24 cellular contexts compared by ENCODE assay signal in the genomic region with DNA sequence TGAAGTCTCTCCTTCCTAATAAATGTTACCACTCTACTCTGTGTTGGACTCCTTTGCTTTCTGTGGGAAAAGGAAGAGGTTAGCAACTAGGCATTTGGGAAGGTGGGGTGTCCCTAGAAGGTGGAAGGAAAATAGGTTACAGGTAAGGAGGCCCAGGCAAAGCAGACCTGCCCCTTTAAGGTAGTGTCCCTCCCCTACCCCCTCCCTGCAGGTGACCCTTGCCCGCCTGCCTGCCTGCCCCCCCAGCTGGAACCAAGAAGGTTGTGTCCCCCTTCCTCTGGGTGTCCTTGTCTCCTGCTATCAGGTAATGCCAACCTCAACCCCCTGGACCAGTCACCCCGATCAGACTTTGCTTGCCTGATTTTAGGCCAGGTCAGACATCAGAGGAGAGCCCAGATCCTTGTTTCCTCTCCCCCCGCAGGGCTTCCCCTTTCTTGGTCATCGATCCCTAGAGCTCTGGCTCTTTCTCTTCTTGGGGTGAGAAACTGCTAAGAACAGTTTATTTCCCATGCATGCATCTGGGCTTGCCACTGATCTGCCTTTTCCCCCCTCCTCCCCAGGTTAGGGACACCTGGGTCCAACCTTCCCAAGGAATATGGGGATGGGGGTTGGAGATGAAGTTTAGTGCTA. TPM values are rescaled to one million over a fixed set of nuclear protein-coding genes. Genes with fewer than 3 reads are reported as not detected.
A peak's percentile ranks its signal among the peaks of the same experiment; 100 is the strongest.
DNase-seq lines count a peak whose midpoint lies in the region; ATAC-seq and TF ChIP-seq lines count a peak whose summit lies in the region.
"Had no signal": no experiment of that assay in that cellular context is flagged by ENCODE, and none has a peak within 500 bp of the region (broad histone marks: within the 10 kb centered on the region; RNA-seq: fewer than 3 reads in every experiment).

A gene with protein sequence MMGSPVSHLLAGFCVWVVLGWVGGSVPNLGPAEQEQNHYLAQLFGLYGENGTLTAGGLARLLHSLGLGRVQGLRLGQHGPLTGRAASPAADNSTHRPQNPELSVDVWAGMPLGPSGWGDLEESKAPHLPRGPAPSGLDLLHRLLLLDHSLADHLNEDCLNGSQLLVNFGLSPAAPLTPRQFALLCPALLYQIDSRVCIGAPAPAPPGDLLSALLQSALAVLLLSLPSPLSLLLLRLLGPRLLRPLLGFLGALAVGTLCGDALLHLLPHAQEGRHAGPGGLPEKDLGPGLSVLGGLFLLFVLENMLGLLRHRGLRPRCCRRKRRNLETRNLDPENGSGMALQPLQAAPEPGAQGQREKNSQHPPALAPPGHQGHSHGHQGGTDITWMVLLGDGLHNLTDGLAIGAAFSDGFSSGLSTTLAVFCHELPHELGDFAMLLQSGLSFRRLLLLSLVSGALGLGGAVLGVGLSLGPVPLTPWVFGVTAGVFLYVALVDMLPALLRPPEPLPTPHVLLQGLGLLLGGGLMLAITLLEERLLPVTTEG (plus strand): TSS at position 233 of the 630 bp plus-strand sequence. CDS start 1,224 bp downstream, outside the sequence.

- no peak within 1 kb of the TSS for H3K4me3 Mint-ChIP-seq in IgD-negative memory B cell
- no peak within 1 kb of the TSS for H3K4me3 Mint-ChIP-seq in nephron progenitor cell
- H3K4me3 Mint-ChIP-seq in CD4-positive, alpha-beta memory T cell, result no peak within 1 kb of the TSS
- H3K4me3 Mint-ChIP-seq in T-helper 17 cell, result no peak within 1 kb of the TSS
- H3K4me3 Mint-ChIP-seq: central memory CD8-positive, alpha-beta T cell; T-cell had no signal

- H3K27me3 ChIP-seq in duodenal mucosa (ENCODE audit: control insufficient read depth in 1 of 2, insufficient read depth in 2 of 2, low read length in 2 of 2), result no peaks in the 10 kb centered on the region
- H3K27me3 ChIP-seq in CD4-positive, alpha-beta memory T cell (ENCODE audit: insufficient read depth, low read length), result no peaks in the 10 kb centered on the region

- CTCF ChIA-PET in CD4-positive, alpha-beta memory T cell (lab: Charles Lee; ENCODE audit: partially characterized antibody), result interaction anchor here (1.1 kb wide), 1 partner anchor 40 kb away, joined by 3 read pairs; a partner anchor contains a TSS

- H3K27ac ChIP-seq in 22Rv1 (peak within 1 kb of the TSS; percentile 18; the same call in 1 of the 2 replicates), duodenal mucosa (ENCODE audit: low read depth, low read length) (peak within 1 kb of the TSS; percentile 76)
- H3K27ac ChIP-seq in CD4-positive, alpha-beta memory T cell (ENCODE audit: low read depth, low read length), result no peak within 1 kb of the TSS
- H3K27ac ChIP-seq: left ventricle myocardium inferior had no signal

- TF ChIP-seq CTCF in 22Rv1 (IDR thresholded peaks at IDR 0.05), result no peak
- TF ChIP-seq CTCF in nephron progenitor cell (IDR thresholded peaks at IDR 0.05), result no peak

- H3K4me1 Mint-ChIP-seq in IgD-negative memory B cell (peaks cover 0 to 7% (median 6%) of the 10 kb centered on the region in 3 donors), nephron progenitor cell (peaks cover 31% of the 10 kb centered on the region), T-helper 17 cell (peaks cover 10% of the 10 kb centered on the region)
- peaks cover 4 to 11% (median 7%) of the 10 kb centered on the region in 4 donors for H3K4me1 Mint-ChIP-seq in CD4-positive, alpha-beta memory T cell

- POLR2A ChIA-PET in CD4-positive, alpha-beta memory T cell (lab: Charles Lee; ENCODE audit: partially characterized antibody), result no interaction called here

- peak within 1 kb of the TSS; percentile 72 to 82 for H3K4me3 ChIP-seq in duodenal mucosa (ENCODE audit: low read depth in 1 of 2, low read length in 2 of 2)
- H3K4me3 ChIP-seq in CD4-positive, alpha-beta memory T cell (ENCODE audit: low read length in 2 of 2), result no peak within 1 kb of the TSS
- H3K4me3 ChIP-seq: left ventricle myocardium inferior had no signal

- DNase-seq in nephron progenitor cell (no peak), NCI-H1105 treated with DMSO at 0.1 percent for 48 hours (lab: John Stamatoyannopoulos, UW) (no peak), GOT3 (lab: John Stamatoyannopoulos, UW) (no peak), T-helper 17 cell (no peak)
- no peak for DNase-seq in CD4-positive, alpha-beta memory T cell
- DNase-seq: ACHN; activated naive CD4-positive, alpha-beta T cell; anterior cingulate cortex; DMS153; effector memory CD4-positive, alpha-beta T cell; GF-D8; left ventricle myocardium inferior; NCI-H1436 treated with DMSO at 0.1 percent for 48 hours; NCI-H2171 treated with DMSO at 0.1 percent for 48 hours; SHP77; stimulated activated CD4-positive, alpha-beta T cell treated with anti-CD3 and anti-CD28 coated beads, Interleukin-4, amount 100 ng/mL, for 1 hour; T-cell had no signal

- no peaks in the 10 kb centered on the region for H3K9me3 Mint-ChIP-seq in IgD-negative memory B cell
- no peaks in the 10 kb centered on the region for H3K9me3 Mint-ChIP-seq in nephron progenitor cell
- peaks cover 0 to 2% (median 0%) of the 10 kb centered on the region in 8 donors for H3K9me3 Mint-ChIP-seq in CD4-positive, alpha-beta memory T cell
- H3K9me3 Mint-ChIP-seq: central memory CD8-positive, alpha-beta T cell; T-cell had no signal

- ATAC-seq in T-helper 17 cell, result no peak
- ATAC-seq: T-cell had no signal

- H3K4me1 ChIP-seq in duodenal mucosa (ENCODE audit: control insufficient read depth in 1 of 2, insufficient read depth in 2 of 2, low read length in 2 of 2), result peaks cover 12 to 23% of the 10 kb centered on the region in 2 donors
- peaks cover 10% of the 10 kb centered on the region for H3K4me1 ChIP-seq in CD4-positive, alpha-beta memory T cell (ENCODE audit: insufficient read depth, low read length)

- H3K36me3 Mint-ChIP-seq in IgD-negative memory B cell (no peaks in the 10 kb centered on the region), nephron progenitor cell (ENCODE audit: low read depth) (peaks cover 4% of the 10 kb centered on the region), T-helper 17 cell (ENCODE audit: low read depth) (no peaks in the 10 kb centered on the region)
- peaks cover 0 to 11% of the 10 kb centered on the region in 2 donors for H3K36me3 Mint-ChIP-seq in CD4-positive, alpha-beta memory T cell

- H3K27ac Mint-ChIP-seq in IgD-negative memory B cell (peak within 1 kb of the TSS in 2 of 3 donors; percentile 19 to 71), nephron progenitor cell (peak within 1 kb of the TSS; percentile 51), T-helper 17 cell (no peak within 1 kb of the TSS)
- H3K27ac Mint-ChIP-seq in CD4-positive, alpha-beta memory T cell, result peak within 1 kb of the TSS in 3 of 7 donors; percentile 17 to 32 (median 20)
- H3K27ac Mint-ChIP-seq: T-cell had no signal

- peak within 1 kb of the TSS; percentile 80 to 95 for H3K9ac ChIP-seq in duodenal mucosa (ENCODE audit: low read depth in 1 of 2, low read length in 2 of 2)

- H3K9me3 ChIP-seq in duodenal mucosa (ENCODE audit: control insufficient read depth in 1 of 2, low read length in 2 of 2) (no peaks in the 10 kb centered on the region), T-helper 17 cell (ENCODE audit: control insufficient read depth, low read length, poor library complexity, severe bottlenecking) (no peaks in the 10 kb centered on the region)
- no peaks in the 10 kb centered on the region for H3K9me3 ChIP-seq in CD4-positive, alpha-beta memory T cell (ENCODE audit: control insufficient read depth in 1 of 2, low read length in 2 of 2)
- H3K9me3 ChIP-seq: left ventricle myocardium inferior had no signal

- intact Hi-C loops in CD4-positive, alpha-beta memory T cell (cut with micrococcal nuclease), result no loop called here

- H3K36me3 ChIP-seq in duodenal mucosa (ENCODE audit: control insufficient read depth in 1 of 2, insufficient read depth in 2 of 2, low read length in 2 of 2), result peaks cover 0 to 9% of the 10 kb centered on the region in 2 donors
- H3K36me3 ChIP-seq in CD4-positive, alpha-beta memory T cell (ENCODE audit: insufficient read depth, low read length), result no peaks in the 10 kb centered on the region

- no peaks in the 10 kb centered on the region for H3K27me3 Mint-ChIP-seq in IgD-negative memory B cell
- peaks cover 3% of the 10 kb centered on the region for H3K27me3 Mint-ChIP-seq in nephron progenitor cell (ENCODE audit: low read depth, poor library complexity)
- no peaks in the 10 kb centered on the region for H3K27me3 Mint-ChIP-seq in CD4-positive, alpha-beta memory T cell
- no peaks in the 10 kb centered on the region for H3K27me3 Mint-ChIP-seq in T-helper 17 cell
- H3K27me3 Mint-ChIP-seq: central memory CD8-positive, alpha-beta T cell; T-cell had no signal

RNA-seq across cellular contexts. Expression of the gene that starts here (rescaled TPM):
- polyA plus RNA-seq in IgD-negative memory B cell, result not detected
- 1 to 10 TPM in 1 of 2 experiments, under 1 TPM in 1; 0.64 to 2.1 TPM for total RNA-seq in CD4-positive, alpha-beta memory T cell
- not detected for polyA plus RNA-seq in CD4-positive, alpha-beta memory T cell
- not detected for total RNA-seq in T-helper 17 cell
- total RNA-seq: glomerular endothelial cell, left ventricle myocardium inferior, mononuclear cell, skeletal muscle tissue had no signal

Comparison
In these comparisons a context has a peak if more than half of its experiments do, and no peak if none do; other contexts are left out.
1. H3K4me3 ChIP-seq: peak in duodenal mucosa (2 of 2); none in CD4-positive, alpha-beta memory T cell (0 of 2).